10 cellular contexts compared by ENCODE assay signal in the genomic region with DNA sequence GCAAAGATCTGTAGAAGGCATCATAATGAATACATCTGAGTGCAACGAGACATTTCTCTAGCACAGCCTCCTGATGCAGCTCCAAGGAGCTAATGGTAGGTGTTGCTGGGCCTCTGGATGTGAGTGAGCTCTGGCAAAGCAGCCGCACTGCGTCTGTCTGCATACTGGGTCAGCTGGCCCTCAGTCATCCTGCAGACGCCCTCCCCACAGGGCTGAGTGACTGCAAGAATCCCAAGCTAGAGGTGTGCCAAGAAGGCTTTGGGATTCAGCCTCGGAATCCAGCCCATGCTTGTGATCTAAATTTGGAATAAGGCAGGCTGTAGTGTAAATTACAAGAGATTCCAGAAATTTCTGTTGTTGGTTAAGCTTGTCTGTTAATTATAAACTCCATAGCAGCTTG. TPM values are rescaled to one million over a fixed set of nuclear protein-coding genes. Genes with fewer than 3 reads are reported as not detected.
DNase-seq lines count a peak whose midpoint lies in the region; ATAC-seq and TF ChIP-seq lines count a peak whose summit lies in the region.
"Had no signal": no experiment of that assay in that cellular context is flagged by ENCODE, and none has a peak within 500 bp of the region (broad histone marks: within the 10 kb centered on the region; RNA-seq: fewer than 3 reads in every experiment).

No MANE protein-coding gene starts in this region.

- no peak for TF ChIP-seq CTCF in PC-3 (conservative IDR thresholded peaks at IDR 0.05; ENCODE audit: low read depth, low read length)
- TF ChIP-seq CTCF in lower leg skin (IDR thresholded peaks at IDR 0.05), result no peak

- H3K9ac ChIP-seq in PC-3 (ENCODE audit: low read length) (no peak overlapping the region), stomach smooth muscle (ENCODE audit: low read length in 2 of 2) (no peak overlapping the region)

- intact Hi-C loops in PC-3 (cut with micrococcal nuclease) (no loop called here), lower leg skin (cut with DNase I; ENCODE audit: low total_unique reads) (no loop called here)

- peak overlapping the region in 1 of 2 donors; percentile 94 for H3K27ac Mint-ChIP-seq in activated naive CD4-positive, alpha-beta T cell treated with anti-CD3 and anti-CD28 coated beads, Interleukin-2, amount 50 U/mL, for 72 hours

- H2AFZ ChIP-seq in PC-3 (ENCODE audit: low read length), result no peak overlapping the region

- CTCF ChIA-PET in PC-3 (lab: Charles Lee), result no interaction called here

- WGBS in lower leg skin, 2 donors, result 16 to 38% methylated on average over 5 of the region's 5 CpGs

- no peaks in the 10 kb centered on the region for H3K9me2 ChIP-seq in PC-3 (replicated peaks; ENCODE audit: low read length)

- H3F3A ChIP-seq in PC-3 (ENCODE audit: low read length, unreplicated experiment), result peaks cover 6% of the 10 kb centered on the region

- peaks cover 19 to 62% of the 10 kb centered on the region in 2 donors for H3K36me3 Mint-ChIP-seq in activated naive CD4-positive, alpha-beta T cell treated with anti-CD3 and anti-CD28 coated beads, Interleukin-2, amount 50 U/mL, for 72 hours

- TF ChIP-seq POLR2A in lower leg skin (IDR thresholded peaks at IDR 0.05) (no peak), GM18505 (IDR thresholded peaks at IDR 0.05; ENCODE audit: borderline replicate concordance, extremely low read depth, insufficient read depth, insufficient read length) (no peak)

- H3K36me3 ChIP-seq in PC-3 (ENCODE audit: low read depth, low read length) (peaks cover 8% of the 10 kb centered on the region; the same call in 1 of the 2 replicates), stomach smooth muscle (ENCODE audit: control insufficient read depth in 2 of 2, insufficient read depth in 2 of 2, low read length in 2 of 2) (peaks cover 8 to 14% of the 10 kb centered on the region in 2 donors)

- no peak overlapping the region for H3K4me3 ChIP-seq in PC-3 (ENCODE audit: low read length)
- no peak overlapping the region for H3K4me3 ChIP-seq in lower leg skin (ENCODE audit: low read depth, poor library complexity, severe bottlenecking)
- H3K4me3 ChIP-seq in stomach smooth muscle (ENCODE audit: low read length in 2 of 2), result peak overlapping the region; percentile 13 to 40

- H3K4me1 ChIP-seq in PC-3 (ENCODE audit: insufficient read depth, low read length) (peaks cover 59% of the 10 kb centered on the region), stomach smooth muscle (ENCODE audit: control insufficient read depth, insufficient read depth, low read length) (peaks cover 27% of the 10 kb centered on the region)

- H3K79me2 ChIP-seq in PC-3 (ENCODE audit: low read length), result peaks cover 7% of the 10 kb centered on the region; the same call in 1 of the 2 replicates

- H3K27me3 ChIP-seq in PC-3 (ENCODE audit: low read length), result no peaks in the 10 kb centered on the region
- H3K27me3 ChIP-seq in stomach smooth muscle (ENCODE audit: control insufficient read depth in 1 of 2, insufficient read depth in 2 of 2, low read length in 2 of 2), result no peaks in the 10 kb centered on the region

- no peak overlapping the region for H3K4me2 ChIP-seq in PC-3 (ENCODE audit: low read length)

- H3K9me3 ChIP-seq in PC-3 (ENCODE audit: low read length) (no peaks in the 10 kb centered on the region), stomach smooth muscle (ENCODE audit: control insufficient read depth in 2 of 2, low read length in 2 of 2) (no peaks in the 10 kb centered on the region)

- peak overlapping the region; percentile 99 for H3K27ac ChIP-seq in PC-3 (ENCODE audit: low read length)
- peak overlapping the region; percentile 70 for H3K27ac ChIP-seq in cingulate gyrus (ENCODE audit: low read depth, low read length)
- H3K27ac ChIP-seq in stomach smooth muscle (ENCODE audit: low read length), result peak overlapping the region; percentile 46

- ATAC-seq in PC-3 (no peak), GM18505 (IDR thresholded peaks at IDR 0.05; ENCODE audit: unreplicated experiment) (no peak)
- ATAC-seq in activated naive CD4-positive, alpha-beta T cell treated with anti-CD3 and anti-CD28 coated beads, Interleukin-2, amount 50 U/mL, for 72 hours, result no peak

- POLR2A ChIA-PET in PC-3 (lab: Charles Lee; ENCODE audit: unreplicated experiment), result no interaction called here

- DNase-seq in PC-3, result no peak
- peak; percentile 78 to 91 for DNase-seq in lower leg skin (ENCODE audit: low spot score in 2 of 2)
- DNase-seq in NCI-H1436 treated with DMSO at 0.1 percent for 48 hours (lab: John Stamatoyannopoulos, UW), result no peak
- DNase-seq in activated naive CD4-positive, alpha-beta T cell treated with anti-CD3 and anti-CD28 coated beads, Interleukin-2, amount 50 U/mL, for 72 hours (ENCODE audit: low spot score in 2 of 2), result no peak
- no peak for DNase-seq in DMS53 treated with DMSO at 0.1 percent for 48 hours (lab: John Stamatoyannopoulos, UW; ENCODE audit: unreplicated experiment)
- DNase-seq: activated CD4-positive, CD25-positive, alpha-beta regulatory T cell treated with anti-CD3 and anti-CD28 coated beads, Interleukin-2, amount 50 U/mL, for 72 hours; NCI-H446 treated with DMSO at 0.1 percent for 48 hours had no signal

- peaks cover 11 to 22% of the 10 kb centered on the region in 2 donors for H3K9me3 Mint-ChIP-seq in activated naive CD4-positive, alpha-beta T cell treated with anti-CD3 and anti-CD28 coated beads, Interleukin-2, amount 50 U/mL, for 72 hours

- BruUV-seq in PC-3 (replicated peaks; lab: Mats Ljungman, UMichigan), result no TSS peak

- no peaks in the 10 kb centered on the region for H4K20me1 ChIP-seq in PC-3 (ENCODE audit: low read length)

RNA-seq across cellular contexts. Expression of a gene that starts 18.5 kb away (rescaled TPM):
- total RNA-seq in PC-3 (2014; rRNA removed) (5.2 and 5.4 TPM in 2 replicates), lower leg skin (10 to 100 TPM; 49.6 to 64.3 (median 52.2) TPM)
- total RNA-seq in activated naive CD4-positive, alpha-beta T cell treated with anti-CD3 and anti-CD28 coated beads, Interleukin-2, amount 50 U/mL, for 72 hours, result 10 to 100 TPM; 29.9 to 64.3 TPM

Comparison
In these comparisons a context has a peak if more than half of its experiments do, and no peak if none do; other contexts are left out.
1. DNase-seq: peak in lower leg skin (2 of 2); none in PC-3 (single experiment), NCI-H1436 treated with DMSO at 0.1 percent for 48 hours (single experiment), activated naive CD4-positive, alpha-beta T cell treated with anti-CD3 and anti-CD28 coated beads, Interleukin-2, amount 50 U/mL, for 72 hours (0 of 2) and DMS53 treated with DMSO at 0.1 percent for 48 hours (single experiment).
2. H3K27ac ChIP-seq: peak in every context shown above with its lines; median percentile 99 in PC-3; 70 in cingulate gyrus; 46 in stomach smooth muscle.
3. H3K4me3 ChIP-seq: peak in stomach smooth muscle (2 of 2); none in PC-3 (single experiment) and lower leg skin (single experiment).